In genomic region chr10:62159357-62159756, GRCh38 we compare ENCODE assay signal across 24 cellular contexts.
"Had no signal": no experiment of that assay in that cellular context is flagged by ENCODE, and none has a peak within 500 bp of the region (broad histone marks: within the 10 kb centered on the region; RNA-seq: fewer than 3 reads in every experiment).

No MANE protein-coding gene starts in this region.

- H3K9me3 ChIP-seq: adrenal gland, body of pancreas, esophagus squamous epithelium, left lung, lower lobe of right lung, mucosa of descending colon, spleen, tibial nerve had no signal

- H3K36me3 ChIP-seq: adrenal gland, esophagus squamous epithelium, left lung, lower lobe of right lung, spleen, tibial nerve had no signal

- H3K27ac ChIP-seq: adrenal gland, body of pancreas, esophagus squamous epithelium, left lung, lower lobe of right lung, spleen, tibial nerve, VCaP had no signal

- H3K4me3 ChIP-seq: adrenal gland, body of pancreas, esophagus squamous epithelium, left lung, lower lobe of right lung, mucosa of descending colon, spleen, tibial nerve had no signal

- FAIRE-seq: frontal cortex, TTC549 had no signal

- ATAC-seq: body of pancreas, left lung, lower lobe of right lung, mucosa of descending colon, right cardiac atrium had no signal

- H3K27me3 ChIP-seq: adrenal gland, body of pancreas, esophagus squamous epithelium, left lung, spleen, tibial nerve had no signal

- DNase-seq: activated CD4-positive, alpha-beta T cell treated with anti-CD3 and anti-CD28 coated beads for 4 hours; activated CD4-positive, alpha-beta T cell treated with anti-CD3 and anti-CD28 coated beads, Interleukin-2, amount 50 U/mL, for 4 hours; activated effector memory CD4-positive, alpha-beta T cell treated with anti-CD3 and anti-CD28 coated beads, Interleukin-2, amount 50 U/mL, for 16 hours; activated naive CD4-positive, alpha-beta T cell treated with anti-CD3 and anti-CD28 coated beads for 36 hours; activated naive CD8-positive, alpha-beta T cell treated with anti-CD3 and anti-CD28 coated beads for 36 hours; activated T-cell treated with anti-CD3 and anti-CD28 coated beads, Interleukin-2, amount 50 U/mL, for 1 hour; adrenal gland; aorta; body of pancreas; cortex of kidney; esophagus squamous epithelium; kidney glomerular epithelial cell; left lung; lower lobe of right lung; mucosa of descending colon; posterior cingulate gyrus; right cardiac atrium; spleen; stimulated activated naive CD4-positive, alpha-beta T cell treated with Interleukin-2 at 50 U/mL for 16 hours; T-helper 9 cell had no signal

- H3K4me1 ChIP-seq: adrenal gland, body of pancreas, esophagus squamous epithelium, lower lobe of right lung, tibial nerve had no signal
